ENCODE assay signal across 8 cellular contexts in the genomic region with DNA sequence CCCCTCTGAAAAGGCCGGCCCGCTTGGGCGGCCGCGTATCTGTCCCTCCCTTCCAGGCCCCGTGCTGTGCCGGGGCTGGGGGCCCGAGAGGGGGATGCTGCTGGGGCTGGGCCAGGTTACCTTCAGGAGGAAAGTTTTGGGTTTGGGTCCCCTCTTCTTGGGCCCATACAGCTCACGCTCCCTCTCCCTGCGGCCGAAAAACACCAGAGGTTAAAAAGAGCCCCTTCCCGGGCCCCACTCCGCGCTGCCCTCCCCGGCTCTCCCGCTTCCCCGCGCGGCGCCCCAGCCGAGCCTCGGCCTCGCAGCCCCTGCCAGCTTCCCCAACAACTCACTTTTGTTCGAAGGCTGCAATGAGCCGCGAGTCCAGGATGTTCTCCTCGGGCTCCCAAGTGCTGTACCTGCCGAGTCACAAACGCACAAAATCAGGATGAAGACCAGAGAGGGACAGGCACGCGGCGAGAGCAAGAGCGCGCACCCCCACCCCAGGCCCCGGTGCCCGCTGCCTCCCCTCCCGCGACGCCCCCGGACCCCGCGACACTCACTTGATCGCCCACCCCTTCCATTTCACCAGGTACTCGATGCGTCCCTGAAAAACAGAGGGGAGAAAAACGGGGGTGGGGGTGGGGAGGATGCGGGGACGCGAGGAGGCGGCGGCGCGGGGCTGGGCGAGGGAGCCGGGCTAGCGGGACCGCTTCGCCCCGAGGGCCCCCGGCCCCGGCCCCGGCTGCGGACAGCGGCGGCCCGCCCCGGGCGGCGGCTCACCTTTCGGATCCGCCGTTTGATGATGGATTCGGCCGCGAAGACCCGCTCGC. TPM values are rescaled to one million over a fixed set of nuclear protein-coding genes. Genes with fewer than 3 reads are reported as not detected.
DNase-seq lines count a peak whose midpoint lies in the region; TF ChIP-seq lines count a peak whose summit lies in the region.

No MANE protein-coding gene starts in this region.

- no peak overlapping the region; the same call in 1 of the 2 replicates for H3K27ac ChIP-seq in HUES64 (ENCODE audit: low read depth, low read length)

- intact Hi-C loops in activated T-helper 2 cell treated with anti-CD3 and anti-CD28 coated beads, Interferon-gamma antibody, Interleukin-2, Interleukin-4, amounts not matched to agents 10 μg/mL and 5 μg/mL and 100 μg/mL, durations not matched to agents 14 hours and 24 hours and 36 hours (cut with micrococcal nuclease), result loop anchor here (1.0 to 5.0 kb wide), 4 partner anchors 56 to 281 kb away; a partner anchor contains a TSS

- H3K36me3 ChIP-seq in HUES64 (ENCODE audit: insufficient read depth, low read length), result peaks cover 22% of the 10 kb centered on the region

- no peaks in the 10 kb centered on the region for H3K9me3 ChIP-seq in HUES64 (ENCODE audit: insufficient read depth, low read depth, low read length)

- H3K9me3 Mint-ChIP-seq in activated T-helper 2 cell treated with anti-CD3 and anti-CD28 coated beads, Interferon-gamma antibody, Interleukin-2, Interleukin-4, amounts not matched to agents 10 μg/mL and 5 μg/mL and 100 μg/mL, durations not matched to agents 14 hours and 24 hours and 36 hours, result no peaks in the 10 kb centered on the region
- peaks cover 7% of the 10 kb centered on the region for H3K9me3 Mint-ChIP-seq in glutamatergic neuron (ENCODE audit: unreplicated experiment)
- no peaks in the 10 kb centered on the region for H3K9me3 Mint-ChIP-seq in osteocyte (ENCODE audit: unreplicated experiment)

- WGBS in HUES64, result under 1% methylated on average over 63 of the region's 77 CpGs

- peak; percentile 56 for DNase-seq in activated CD4-positive, CD25-positive, alpha-beta regulatory T cell treated with anti-CD3 and anti-CD28 coated beads, Interleukin-2, amount 50 U/mL, for 72 hours
- DNase-seq in activated CD4-positive, CD25-positive, alpha-beta regulatory T cell (lab: John Stamatoyannopoulos, UW), result no peak
- no peak for DNase-seq in activated T-helper 2 cell treated with anti-CD3 and anti-CD28 coated beads, Interferon-gamma antibody, Interleukin-2, Interleukin-4, amounts not matched to agents 10 μg/mL and 5 μg/mL and 100 μg/mL, durations not matched to agents 14 hours and 24 hours and 36 hours (ENCODE audit: low spot score)
- DNase-seq in glutamatergic neuron, result peak; percentile 35
- peak; percentile 80 for DNase-seq in osteocyte (ENCODE audit: extremely low spot score, unreplicated experiment)
- DNase-seq in hippocampal formation (lab: John Stamatoyannopoulos, UW), result no peak
- DNase-seq in H4 (ENCODE audit: low spot score), result no peak

- no peak for TF ChIP-seq CTCF in glutamatergic neuron (IDR thresholded peaks at IDR 0.05; ENCODE audit: partially characterized antibody, unreplicated experiment)
- TF ChIP-seq CTCF in osteocyte (IDR thresholded peaks at IDR 0.05), result no peak

- H3K4me1 ChIP-seq in HUES64 (ENCODE audit: insufficient read depth, low read length), result peaks cover 22% of the 10 kb centered on the region

- peaks cover 36% of the 10 kb centered on the region for H3K4me1 Mint-ChIP-seq in activated T-helper 2 cell treated with anti-CD3 and anti-CD28 coated beads, Interferon-gamma antibody, Interleukin-2, Interleukin-4, amounts not matched to agents 10 μg/mL and 5 μg/mL and 100 μg/mL, durations not matched to agents 14 hours and 24 hours and 36 hours (ENCODE audit: low read depth)
- H3K4me1 Mint-ChIP-seq in glutamatergic neuron (ENCODE audit: low read depth, unreplicated experiment) (peaks cover 19% of the 10 kb centered on the region), osteocyte (ENCODE audit: unreplicated experiment) (peaks cover 23% of the 10 kb centered on the region)

- 0 out of 2 replicates have a peak, but pooled peaks cover 6% of the 10 kb centered on the region for H3K27me3 ChIP-seq in HUES64 (ENCODE audit: insufficient read depth, low read length)

- peak overlapping the region; percentile 87 for H3K4me3 ChIP-seq in HUES64 (ENCODE audit: low read length)

- H3K4me3 Mint-ChIP-seq in activated T-helper 2 cell treated with anti-CD3 and anti-CD28 coated beads, Interferon-gamma antibody, Interleukin-2, Interleukin-4, amounts not matched to agents 10 μg/mL and 5 μg/mL and 100 μg/mL, durations not matched to agents 14 hours and 24 hours and 36 hours (ENCODE audit: low read depth), result peak overlapping the region; percentile 91
- H3K4me3 Mint-ChIP-seq in glutamatergic neuron (ENCODE audit: unreplicated experiment) (peak overlapping the region; percentile 91), osteocyte (ENCODE audit: unreplicated experiment) (peak overlapping the region; percentile 86)

- peak overlapping the region; percentile 80 for H3K27ac Mint-ChIP-seq in activated T-helper 2 cell treated with anti-CD3 and anti-CD28 coated beads, Interferon-gamma antibody, Interleukin-2, Interleukin-4, amounts not matched to agents 10 μg/mL and 5 μg/mL and 100 μg/mL, durations not matched to agents 14 hours and 24 hours and 36 hours
- H3K27ac Mint-ChIP-seq in glutamatergic neuron (ENCODE audit: unreplicated experiment), result no peak overlapping the region
- H3K27ac Mint-ChIP-seq in osteocyte (ENCODE audit: unreplicated experiment), result peak overlapping the region; percentile 87

- peaks cover 20% of the 10 kb centered on the region for H3K27me3 Mint-ChIP-seq in activated T-helper 2 cell treated with anti-CD3 and anti-CD28 coated beads, Interferon-gamma antibody, Interleukin-2, Interleukin-4, amounts not matched to agents 10 μg/mL and 5 μg/mL and 100 μg/mL, durations not matched to agents 14 hours and 24 hours and 36 hours (ENCODE audit: low read depth)
- H3K27me3 Mint-ChIP-seq in glutamatergic neuron (ENCODE audit: unreplicated experiment), result peaks cover 2% of the 10 kb centered on the region
- peaks cover 21% of the 10 kb centered on the region for H3K27me3 Mint-ChIP-seq in osteocyte (ENCODE audit: unreplicated experiment)

- peaks cover 40% of the 10 kb centered on the region for H3K36me3 Mint-ChIP-seq in activated T-helper 2 cell treated with anti-CD3 and anti-CD28 coated beads, Interferon-gamma antibody, Interleukin-2, Interleukin-4, amounts not matched to agents 10 μg/mL and 5 μg/mL and 100 μg/mL, durations not matched to agents 14 hours and 24 hours and 36 hours (ENCODE audit: low read depth)
- H3K36me3 Mint-ChIP-seq in glutamatergic neuron (ENCODE audit: unreplicated experiment) (no peaks in the 10 kb centered on the region), osteocyte (ENCODE audit: unreplicated experiment) (peaks cover 5% of the 10 kb centered on the region)

- H3K9ac ChIP-seq in HUES64 (ENCODE audit: low read depth, low read length), result peak overlapping the region; percentile 63; the same call in 1 of the 2 replicates

RNA-seq across cellular contexts. Expression of a gene that starts 0.5 kb away (rescaled TPM):
- 13.3 TPM for polyA plus RNA-seq in HUES64 (2013, experiment 1 of 2)
- polyA plus RNA-seq in HUES64 (2013, experiment 2 of 2), result 12.3 TPM
- 117 and 120 TPM in 2 replicates for total RNA-seq in activated T-helper 2 cell treated with anti-CD3 and anti-CD28 coated beads, Interferon-gamma antibody, Interleukin-2, Interleukin-4, amounts not matched to agents 10 μg/mL and 5 μg/mL and 100 μg/mL, durations not matched to agents 14 hours and 24 hours and 36 hours
- total RNA-seq in glutamatergic neuron (ENCODE audit: unreplicated experiment) (27.6 TPM), osteocyte (83.5 and 86.2 TPM in 2 replicates)
- total RNA-seq in H4 (2014; rRNA removed; shearing (Covaris generic)), result 19.6 and 21.5 TPM in 2 replicates

RNA-seq across cellular contexts. Expression of a gene that starts 27.7 kb away (rescaled TPM):
- polyA plus RNA-seq in HUES64 (2013, experiment 1 of 2), result 3.9 TPM
- 3.5 TPM for polyA plus RNA-seq in HUES64 (2013, experiment 2 of 2)
- 1.4 and 1.7 TPM in 2 replicates for total RNA-seq in activated T-helper 2 cell treated with anti-CD3 and anti-CD28 coated beads, Interferon-gamma antibody, Interleukin-2, Interleukin-4, amounts not matched to agents 10 μg/mL and 5 μg/mL and 100 μg/mL, durations not matched to agents 14 hours and 24 hours and 36 hours
- 9.2 TPM for total RNA-seq in glutamatergic neuron (ENCODE audit: unreplicated experiment)
- 4.7 and 4.8 TPM in 2 replicates for total RNA-seq in osteocyte
- 3.1 and 4.1 TPM in 2 replicates for total RNA-seq in H4 (2014; rRNA removed; shearing (Covaris generic))

Comparison
In these comparisons a context has a peak if more than half of its experiments do, and no peak if none do; other contexts are left out.
1. DNase-seq: peak in activated CD4-positive, CD25-positive, alpha-beta regulatory T cell treated with anti-CD3 and anti-CD28 coated beads, Interleukin-2, amount 50 U/mL, for 72 hours (single experiment), glutamatergic neuron (single experiment) and osteocyte (single experiment); none in activated CD4-positive, CD25-positive, alpha-beta regulatory T cell (0 of 4), activated T-helper 2 cell treated with anti-CD3 and anti-CD28 coated beads, Interferon-gamma antibody, Interleukin-2, Interleukin-4, amounts not matched to agents 10 μg/mL and 5 μg/mL and 100 μg/mL, durations not matched to agents 14 hours and 24 hours and 36 hours (single experiment), hippocampal formation (0 of 2) and H4 (single experiment).
2. Peak in every context shown above with its lines, with median percentiles within 50 percentile points of each other: H3K4me3 Mint-ChIP-seq.